In the genomic region with DNA sequence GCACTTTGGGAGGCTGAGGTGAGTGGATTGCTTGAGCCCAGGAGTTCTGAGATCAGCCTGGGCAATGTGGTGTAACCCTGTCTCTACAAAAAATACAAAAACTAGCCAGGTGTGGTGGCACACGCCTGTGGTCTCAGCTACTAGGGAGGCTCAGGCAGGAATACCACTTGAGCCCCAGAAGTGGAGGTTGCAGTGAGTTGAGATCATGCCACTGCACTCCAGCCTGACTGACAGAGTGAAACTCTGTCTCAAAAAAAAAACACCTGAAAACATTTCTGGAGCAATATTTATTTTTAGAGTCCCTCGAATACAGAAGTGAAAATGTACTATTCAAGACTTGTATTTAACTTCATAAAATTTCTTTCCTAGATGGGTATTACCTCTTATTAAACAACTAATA, we compare ENCODE assay signal across 22 cellular contexts. TPM values are rescaled to one million over a fixed set of nuclear protein-coding genes. Genes with fewer than 3 reads are reported as not detected.
DNase-seq lines count a peak whose midpoint lies in the region; ATAC-seq and TF ChIP-seq lines count a peak whose summit lies in the region.
"Had no signal": no experiment of that assay in that cellular context is flagged by ENCODE, and none has a peak within 500 bp of the region (broad histone marks: within the 10 kb centered on the region; RNA-seq: fewer than 3 reads in every experiment).

No MANE protein-coding gene starts in this region.

- H3K4me3 Mint-ChIP-seq in CD4-positive, CD25-positive, alpha-beta regulatory T cell, result no peak overlapping the region
- H3K4me3 Mint-ChIP-seq: activated CD4-positive, alpha-beta T cell treated with anti-CD3 and anti-CD28 coated beads, Interleukin-2, amount 10 ng/mL, durations not matched to agents 7 days and 5 days; CD4-positive, alpha-beta memory T cell; neural progenitor cell; T-helper 2 cell treated with Interferon-gamma antibody and Interleukin-4, amounts not matched to agents 5 μg/mL and 100 μg/mL, for 36 hours had no signal

- no peak for ATAC-seq in CD4-positive, CD25-positive, alpha-beta regulatory T cell (ENCODE audit: low read depth in 2 of 2)
- no peak for ATAC-seq in HG03354 (IDR thresholded peaks at IDR 0.05; ENCODE audit: poor library complexity, severe bottlenecking, unreplicated experiment)

- H3K27ac Mint-ChIP-seq in CD4-positive, CD25-positive, alpha-beta regulatory T cell, result no peak overlapping the region
- H3K27ac Mint-ChIP-seq: activated CD4-positive, alpha-beta T cell treated with anti-CD3 and anti-CD28 coated beads, Interleukin-2, amount 10 ng/mL, durations not matched to agents 7 days and 5 days; neural progenitor cell; T-helper 2 cell treated with Interferon-gamma antibody and Interleukin-4, amounts not matched to agents 5 μg/mL and 100 μg/mL, for 36 hours had no signal

- no peaks in the 10 kb centered on the region for H3K27me3 Mint-ChIP-seq in CD4-positive, CD25-positive, alpha-beta regulatory T cell
- H3K27me3 Mint-ChIP-seq: activated CD4-positive, alpha-beta T cell treated with anti-CD3 and anti-CD28 coated beads, Interleukin-2, amount 10 ng/mL, durations not matched to agents 7 days and 5 days; CD4-positive, alpha-beta memory T cell had no signal

- H3K36me3 ChIP-seq in CD4-positive, CD25-positive, alpha-beta regulatory T cell (ENCODE audit: control insufficient read depth, insufficient read depth, low read length), result peaks cover 16% of the 10 kb centered on the region

- H3K4me3 ChIP-seq in CD4-positive, CD25-positive, alpha-beta regulatory T cell (ENCODE audit: low read depth, low read length), result no peak overlapping the region
- H3K4me3 ChIP-seq: lung, neural progenitor cell, transverse colon had no signal

- H3K27me3 ChIP-seq in CD4-positive, CD25-positive, alpha-beta regulatory T cell (ENCODE audit: control insufficient read depth, insufficient read depth, low read length), result no peaks in the 10 kb centered on the region
- H3K27me3 ChIP-seq: neural progenitor cell, transverse colon had no signal

- H3K9me3 Mint-ChIP-seq in CD4-positive, CD25-positive, alpha-beta regulatory T cell, result peaks cover 0 to 2% (median 0%) of the 10 kb centered on the region in 7 donors
- H3K9me3 Mint-ChIP-seq: activated CD4-positive, alpha-beta T cell treated with anti-CD3 and anti-CD28 coated beads, Interleukin-2, amount 10 ng/mL, durations not matched to agents 7 days and 5 days; CD4-positive, alpha-beta memory T cell; neural progenitor cell; T-helper 2 cell treated with Interferon-gamma antibody and Interleukin-4, amounts not matched to agents 5 μg/mL and 100 μg/mL, for 36 hours had no signal

- TF ChIP-seq CTCF in 22Rv1 (IDR thresholded peaks at IDR 0.05) (no peak), GM20000 (IDR thresholded peaks at IDR 0.05; ENCODE audit: extremely low read depth, missing control alignments) (no peak)

- peak overlapping the region; percentile 21; the same call in 1 of the 2 replicates for H3K27ac ChIP-seq in 22Rv1
- H3K27ac ChIP-seq in CD4-positive, CD25-positive, alpha-beta regulatory T cell (ENCODE audit: insufficient read depth, low read length, poor library complexity, severe bottlenecking), result peak overlapping the region; percentile 2
- H3K27ac ChIP-seq: epithelial cell of prostate, neural progenitor cell, transverse colon had no signal

- peaks cover 4 to 23% (median 16%) of the 10 kb centered on the region in 4 donors for H3K4me1 Mint-ChIP-seq in CD4-positive, CD25-positive, alpha-beta regulatory T cell

- no peaks in the 10 kb centered on the region for H3K9me3 ChIP-seq in CD4-positive, CD25-positive, alpha-beta regulatory T cell (ENCODE audit: control insufficient read depth in 2 of 2, low read length in 2 of 2)
- H3K9me3 ChIP-seq: SK-N-SH, transverse colon had no signal

- H3K4me1 ChIP-seq in CD4-positive, CD25-positive, alpha-beta regulatory T cell (ENCODE audit: control insufficient read depth, insufficient read depth, low read length, poor library complexity, severe bottlenecking), result peaks cover 18% of the 10 kb centered on the region

- DNase-seq in CD4-positive, CD25-positive, alpha-beta regulatory T cell, result no peak
- peak; percentile 45 for DNase-seq in GM20000 (ENCODE audit: low spot score)
- peak; percentile 74 for DNase-seq in RPMI8226
- no peak for DNase-seq in NCI-H510A treated with DMSO at 0.1 percent for 48 hours (lab: John Stamatoyannopoulos, UW)
- DNase-seq in OCI-M2 (lab: John Stamatoyannopoulos, UW; ENCODE audit: unreplicated experiment), result no peak
- DNase-seq in activated CD4-positive, CD25-positive, alpha-beta regulatory T cell treated with anti-CD3 and anti-CD28 coated beads, Interleukin-2, amount 50 U/mL, for 72 hours, result no peak
- DNase-seq: activated CD4-positive, alpha-beta T cell treated with anti-CD3 and anti-CD28 coated beads, Interleukin-2, amount 10 ng/mL, durations not matched to agents 7 days and 5 days; activated CD8-positive, alpha-beta memory T cell treated with anti-CD3 and anti-CD28 coated beads, Interleukin-2, amount 50 U/mL, for 4 hours; activated effector memory CD4-positive, alpha-beta T cell treated with anti-CD3 and anti-CD28 coated beads, Interleukin-2, amount 50 U/mL, for 16 hours; CD4-positive, alpha-beta memory T cell; effector CD4-positive, alpha-beta T cell; NCI-H510A; posterior cingulate gyrus; SK-N-SH; stimulated activated CD8-positive, alpha-beta memory T cell treated with anti-CD3 and anti-CD28 coated beads, Interleukin-4, amount 100 ng/mL, for 48 hours; transverse colon had no signal

- H3K36me3 Mint-ChIP-seq in CD4-positive, CD25-positive, alpha-beta regulatory T cell, result peaks cover 3% of the 10 kb centered on the region

RNA-seq across cellular contexts. Expression of gene SPCS1, which starts 4.6 kb away (rescaled TPM):
- total RNA-seq in CD4-positive, CD25-positive, alpha-beta regulatory T cell, result 57.6 TPM
- polyA plus RNA-seq in CD4-positive, CD25-positive, alpha-beta regulatory T cell, result 100 to 1,000 TPM; 304 to 318 (median 312) TPM

RNA-seq across cellular contexts. Expression of gene GLT8D1, which starts 4.9 kb away (rescaled TPM):
- 26.6 TPM for total RNA-seq in CD4-positive, CD25-positive, alpha-beta regulatory T cell
- polyA plus RNA-seq in CD4-positive, CD25-positive, alpha-beta regulatory T cell, result 10 to 100 TPM; 61.9 to 73.4 (median 68.1) TPM

RNA-seq across cellular contexts. Expression of gene GNL3, which starts 24.7 kb away (rescaled TPM):
- 75.7 TPM for total RNA-seq in CD4-positive, CD25-positive, alpha-beta regulatory T cell
- 10 to 100 TPM; 42.4 to 61.5 (median 51.8) TPM for polyA plus RNA-seq in CD4-positive, CD25-positive, alpha-beta regulatory T cell

RNA-seq across cellular contexts. Expression of gene PBRM1, which starts 24.8 kb away (rescaled TPM):
- 58.7 TPM for total RNA-seq in CD4-positive, CD25-positive, alpha-beta regulatory T cell
- 10 to 100 TPM; 59.4 to 73.4 (median 67.9) TPM for polyA plus RNA-seq in CD4-positive, CD25-positive, alpha-beta regulatory T cell

Comparison
In these comparisons a context has a peak if more than half of its experiments do, and no peak if none do; other contexts are left out.
1. DNase-seq: peak in GM20000 (single experiment) and RPMI8226 (single experiment); none in CD4-positive, CD25-positive, alpha-beta regulatory T cell (0 of 3), NCI-H510A treated with DMSO at 0.1 percent for 48 hours (single experiment), OCI-M2 (single experiment) and activated CD4-positive, CD25-positive, alpha-beta regulatory T cell treated with anti-CD3 and anti-CD28 coated beads, Interleukin-2, amount 50 U/mL, for 72 hours (single experiment).